12 cellular contexts compared by ENCODE assay signal in genomic region chr9:101479337-101480045, GRCh38. TPM values are rescaled to one million over a fixed set of nuclear protein-coding genes. Genes with fewer than 3 reads are reported as not detected.
DNase-seq lines count a peak whose midpoint lies in the region; ATAC-seq and TF ChIP-seq lines count a peak whose summit lies in the region.
"Had no signal": no experiment of that assay in that cellular context is flagged by ENCODE, and none has a peak within 500 bp of the region (broad histone marks: within the 10 kb centered on the region; RNA-seq: fewer than 3 reads in every experiment).

No MANE protein-coding gene starts in this region.

- H3K4me1 Mint-ChIP-seq in WTC11 (peaks cover 30% of the 10 kb centered on the region), immature natural killer cell (no peaks in the 10 kb centered on the region)
- H3K4me1 Mint-ChIP-seq: CD4-positive, alpha-beta memory T cell had no signal

- H3K4me3 ChIP-seq in stomach = no peak overlapping the region

- peak; percentile 89 for ATAC-seq in WTC11
- ATAC-seq in GM18505 (IDR thresholded peaks at IDR 0.05; ENCODE audit: unreplicated experiment) = no peak

- peaks cover 22% of the 10 kb centered on the region for H3K36me3 Mint-ChIP-seq in WTC11
- no peaks in the 10 kb centered on the region for H3K36me3 Mint-ChIP-seq in immature natural killer cell
- H3K36me3 Mint-ChIP-seq: CD4-positive, alpha-beta memory T cell had no signal

- POLR2A ChIA-PET in WTC11 (lab: Charles Lee) = no interaction called here

- peak overlapping the region; percentile 13 to 79 (median 79) for H3K27ac ChIP-seq in stomach

- H3K27me3 ChIP-seq in stomach = no peaks in the 10 kb centered on the region

- intact Hi-C loops in stomach (cut with DNase I; ENCODE audit: low total_unique reads) = no loop called here

- H3K27ac Mint-ChIP-seq in WTC11 (peak overlapping the region; percentile 61), immature natural killer cell (no peak overlapping the region)
- H3K27ac Mint-ChIP-seq: CD4-positive, alpha-beta memory T cell had no signal

- TF ChIP-seq CTCF in WTC11 (IDR thresholded peaks at IDR 0.05) = no peak
- no peak for TF ChIP-seq CTCF in stomach (IDR thresholded peaks at IDR 0.05)

- H3K4me3 Mint-ChIP-seq in WTC11 (no peak overlapping the region), immature natural killer cell (no peak overlapping the region)
- H3K4me3 Mint-ChIP-seq: CD4-positive, alpha-beta memory T cell had no signal

- H3K27me3 Mint-ChIP-seq in WTC11 (ENCODE audit: low read depth) = no peaks in the 10 kb centered on the region
- H3K27me3 Mint-ChIP-seq in immature natural killer cell (ENCODE audit: low read depth in 3 of 3) = peaks cover 3 to 10% (median 4%) of the 10 kb centered on the region in 3 donors

- H3K9me3 Mint-ChIP-seq in WTC11 (no peaks in the 10 kb centered on the region), immature natural killer cell (peaks cover 0 to 3% (median 0%) of the 10 kb centered on the region in 6 donors)
- H3K9me3 Mint-ChIP-seq: CD4-positive, alpha-beta memory T cell had no signal

- CTCF ChIA-PET in WTC11 (lab: Charles Lee) = interaction anchor here (0.6 to 1.6 kb wide), 7 partner anchors 10 to 51 kb away, joined by 3 to 6 read pairs (median 3); no protein-coding TSS in a partner anchor

- H3K9me3 ChIP-seq in stomach = no peaks in the 10 kb centered on the region

- DNase-seq in DMS 273 (lab: John Stamatoyannopoulos, UW; ENCODE audit: unreplicated experiment) (peak; percentile 74), DMS 273 treated with DMSO at 0.1 percent for 48 hours (lab: John Stamatoyannopoulos, UW) (no peak), WTC11 (ENCODE audit: low spot score) (no peak), iris pigment epithelial cell (ENCODE audit: low read depth) (peak; percentile 67), stomach (peak; percentile 68), LoVo (ENCODE audit: low spot score) (no peak), immature natural killer cell (no peak)
- DNase-seq: CD4-positive, alpha-beta memory T cell; dermis blood vessel endothelial cell; NCI-H1105 had no signal

- WGBS in stomach, 5 donors = 23 to 39% (median 31%) methylated on average over 4 of the region's 4 CpGs

- TF ChIP-seq EP300 in stomach (IDR thresholded peaks at IDR 0.05) = no peak

- H3K4me1 ChIP-seq in stomach = peaks cover 19 to 55% (median 41%) of the 10 kb centered on the region in 4 donors

- peaks cover 11 to 25% (median 22%) of the 10 kb centered on the region in 4 donors for H3K36me3 ChIP-seq in stomach

- TF ChIP-seq POLR2A in stomach (IDR thresholded peaks at IDR 0.05) = no peak
- TF ChIP-seq POLR2A in GM18505 (IDR thresholded peaks at IDR 0.05; ENCODE audit: borderline replicate concordance, extremely low read depth, insufficient read depth, insufficient read length) = no peak

TF ChIP-seq in WTC11, 78 proteins besides CTCF, POLR2A, EP300 and RAD21:
- TF ChIP-seq PRRX2 (CRISPR knock-in tag; IDR thresholded peaks at IDR 0.05) (no peak), NFE2L1 (CRISPR knock-in tag; IDR thresholded peaks at IDR 0.05) (no peak), ZNF416 (CRISPR knock-in tag; IDR thresholded peaks at IDR 0.05) (no peak), ZNF219 (CRISPR knock-in tag; IDR thresholded peaks at IDR 0.05; ENCODE audit: borderline replicate concordance) (no peak), ZNF232 (CRISPR knock-in tag; IDR thresholded peaks at IDR 0.05) (no peak), GTF2I (CRISPR knock-in tag; conservative IDR thresholded peaks at IDR 0.05) (no peak), ZNF423 (CRISPR knock-in tag; IDR thresholded peaks at IDR 0.05) (no peak), TEAD4 (CRISPR knock-in tag; IDR thresholded peaks at IDR 0.05) (no peak), ZNF396 (CRISPR knock-in tag; IDR thresholded peaks at IDR 0.05; ENCODE audit: borderline replicate concordance) (no peak), NR2C2 (CRISPR knock-in tag; IDR thresholded peaks at IDR 0.05) (no peak), NFATC4 (CRISPR knock-in tag; IDR thresholded peaks at IDR 0.05) (no peak), IRF1 (CRISPR knock-in tag; IDR thresholded peaks at IDR 0.05) (no peak), ATF1 (CRISPR knock-in tag; IDR thresholded peaks at IDR 0.05) (no peak), GRHL2 (CRISPR knock-in tag; IDR thresholded peaks at IDR 0.05; ENCODE audit: insufficient replicate concordance, severe bottlenecking) (no peak), NR1H2 (CRISPR knock-in tag; IDR thresholded peaks at IDR 0.05) (no peak), JUN (CRISPR knock-in tag; IDR thresholded peaks at IDR 0.05) (no peak)
- TF ChIP-seq, protein P1, sequence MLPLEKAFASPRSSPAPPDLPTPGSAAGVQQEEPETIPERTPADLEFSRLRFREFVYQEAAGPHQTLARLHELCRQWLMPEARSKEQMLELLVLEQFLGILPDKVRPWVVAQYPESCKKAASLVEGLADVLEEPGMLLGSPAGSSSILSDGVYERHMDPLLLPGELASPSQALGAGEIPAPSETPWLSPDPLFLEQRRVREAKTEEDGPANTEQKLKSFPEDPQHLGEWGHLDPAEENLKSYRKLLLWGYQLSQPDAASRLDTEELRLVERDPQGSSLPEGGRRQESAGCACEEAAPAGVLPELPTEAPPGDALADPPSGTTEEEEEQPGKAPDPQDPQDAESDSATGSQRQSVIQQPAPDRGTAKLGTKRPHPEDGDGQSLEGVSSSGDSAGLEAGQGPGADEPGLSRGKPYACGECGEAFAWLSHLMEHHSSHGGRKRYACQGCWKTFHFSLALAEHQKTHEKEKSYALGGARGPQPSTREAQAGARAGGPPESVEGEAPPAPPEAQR (CRISPR knock-in tag; IDR thresholded peaks at IDR 0.05) = no peak
- TF ChIP-seq, protein P2, sequence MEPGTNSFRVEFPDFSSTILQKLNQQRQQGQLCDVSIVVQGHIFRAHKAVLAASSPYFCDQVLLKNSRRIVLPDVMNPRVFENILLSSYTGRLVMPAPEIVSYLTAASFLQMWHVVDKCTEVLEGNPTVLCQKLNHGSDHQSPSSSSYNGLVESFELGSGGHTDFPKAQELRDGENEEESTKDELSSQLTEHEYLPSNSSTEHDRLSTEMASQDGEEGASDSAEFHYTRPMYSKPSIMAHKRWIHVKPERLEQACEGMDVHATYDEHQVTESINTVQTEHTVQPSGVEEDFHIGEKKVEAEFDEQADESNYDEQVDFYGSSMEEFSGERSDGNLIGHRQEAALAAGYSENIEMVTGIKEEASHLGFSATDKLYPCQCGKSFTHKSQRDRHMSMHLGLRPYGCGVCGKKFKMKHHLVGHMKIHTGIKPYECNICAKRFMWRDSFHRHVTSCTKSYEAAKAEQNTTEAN (CRISPR knock-in tag; IDR thresholded peaks at IDR 0.05) = no peak
- TF ChIP-seq, protein P3, sequence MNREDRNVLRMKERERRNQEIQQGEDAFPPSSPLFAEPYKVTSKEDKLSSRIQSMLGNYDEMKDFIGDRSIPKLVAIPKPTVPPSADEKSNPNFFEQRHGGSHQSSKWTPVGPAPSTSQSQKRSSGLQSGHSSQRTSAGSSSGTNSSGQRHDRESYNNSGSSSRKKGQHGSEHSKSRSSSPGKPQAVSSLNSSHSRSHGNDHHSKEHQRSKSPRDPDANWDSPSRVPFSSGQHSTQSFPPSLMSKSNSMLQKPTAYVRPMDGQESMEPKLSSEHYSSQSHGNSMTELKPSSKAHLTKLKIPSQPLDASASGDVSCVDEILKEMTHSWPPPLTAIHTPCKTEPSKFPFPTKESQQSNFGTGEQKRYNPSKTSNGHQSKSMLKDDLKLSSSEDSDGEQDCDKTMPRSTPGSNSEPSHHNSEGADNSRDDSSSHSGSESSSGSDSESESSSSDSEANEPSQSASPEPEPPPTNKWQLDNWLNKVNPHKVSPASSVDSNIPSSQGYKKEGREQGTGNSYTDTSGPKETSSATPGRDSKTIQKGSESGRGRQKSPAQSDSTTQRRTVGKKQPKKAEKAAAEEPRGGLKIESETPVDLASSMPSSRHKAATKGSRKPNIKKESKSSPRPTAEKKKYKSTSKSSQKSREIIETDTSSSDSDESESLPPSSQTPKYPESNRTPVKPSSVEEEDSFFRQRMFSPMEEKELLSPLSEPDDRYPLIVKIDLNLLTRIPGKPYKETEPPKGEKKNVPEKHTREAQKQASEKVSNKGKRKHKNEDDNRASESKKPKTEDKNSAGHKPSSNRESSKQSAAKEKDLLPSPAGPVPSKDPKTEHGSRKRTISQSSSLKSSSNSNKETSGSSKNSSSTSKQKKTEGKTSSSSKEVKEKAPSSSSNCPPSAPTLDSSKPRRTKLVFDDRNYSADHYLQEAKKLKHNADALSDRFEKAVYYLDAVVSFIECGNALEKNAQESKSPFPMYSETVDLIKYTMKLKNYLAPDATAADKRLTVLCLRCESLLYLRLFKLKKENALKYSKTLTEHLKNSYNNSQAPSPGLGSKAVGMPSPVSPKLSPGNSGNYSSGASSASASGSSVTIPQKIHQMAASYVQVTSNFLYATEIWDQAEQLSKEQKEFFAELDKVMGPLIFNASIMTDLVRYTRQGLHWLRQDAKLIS (CRISPR knock-in tag; IDR thresholded peaks at IDR 0.05; ENCODE audit: borderline replicate concordance) = no peak

RNA-seq across cellular contexts. Expression of gene ALDOB, which starts 43.9 kb away (rescaled TPM):
- total RNA-seq in WTC11 (2021) (0.85 to 1.5 TPM (median 0.94 TPM) in 3 replicates), stomach (100 to 1,000 TPM in 1 of 5 donors, 1 to 10 TPM in 2, under 1 TPM in 1, not detected in 1; 0.45 to 101 (median 2.4) TPM)
- polyA plus RNA-seq in stomach (10 to 100 TPM in 1 of 3 donors, 1 to 10 TPM in 2; 1.1 to 13.0 (median 2.5) TPM), immature natural killer cell (not detected)
- total RNA-seq: CD4-positive, alpha-beta memory T cell; fibroblast of villous mesenchyme had no signal
- polyA plus RNA-seq: CD4-positive, alpha-beta memory T cell had no signal

RNA-seq across cellular contexts. Expression of gene RNF20, which starts 54.2 kb away (rescaled TPM):
- 46.5 to 52.6 TPM (median 51.8 TPM) in 3 replicates for total RNA-seq in WTC11 (2021)
- total RNA-seq in stomach = 10 to 100 TPM in 3 of 5 donors, 1 to 10 TPM in 2; 8.2 to 30.4 (median 14.8) TPM
- 10 to 100 TPM in 2 of 3 donors, 1 to 10 TPM in 1; 9.4 to 12.8 (median 12.0) TPM for polyA plus RNA-seq in stomach
- polyA plus RNA-seq in immature natural killer cell = 10 to 100 TPM; 19.8 to 57.0 (median 26.9) TPM

Comparison
In these comparisons a context has a peak if more than half of its experiments do, and no peak if none do; other contexts are left out.
1. DNase-seq: peak in DMS 273 (single experiment), iris pigment epithelial cell (single experiment) and stomach (single experiment); none in DMS 273 treated with DMSO at 0.1 percent for 48 hours (single experiment), WTC11 (single experiment), LoVo (single experiment) and immature natural killer cell (0 of 3).